Comparison of ENCODE assay signal across 13 cellular contexts in genomic region chrX:41875142-41875541, GRCh38.
DNase-seq lines count a peak whose midpoint lies in the region.
"Had no signal": no experiment of that assay in that cellular context is flagged by ENCODE, and none has a peak within 500 bp of the region (broad histone marks: within the 10 kb centered on the region; RNA-seq: fewer than 3 reads in every experiment).

No MANE protein-coding gene starts in this region.

- DNase-seq in EH (ENCODE audit: low read depth) (peak; percentile 5), NCI-H226 (peak; percentile 12), fibroblast of peridontal ligament (ENCODE audit: extremely low read depth) (peak; percentile 33), non-pigmented ciliary epithelial cell (ENCODE audit: low read depth) (peak; percentile 3), dedifferentiated amniotic fluid mesenchymal stem cell (ENCODE audit: extremely low spot score) (no peak)
- no peak for DNase-seq in stimulated activated CD4-positive, alpha-beta T cell treated with anti-CD3 and anti-CD28 coated beads, Interleukin-4, amount 100 ng/mL, for 1 hour
- DNase-seq in stimulated activated CD4-positive, alpha-beta T cell treated with anti-CD3 and anti-CD28 coated beads, Interleukin-12 subunit alpha, Interleukin-12 subunit beta, amount 100 ng/mL, for 4 hours: no peak
- DNase-seq: H9, MG63, NCI-H1092, NCI-H1436 treated with DMSO at 0.1 percent for 48 hours, NCI-H2081, NCI-H2171 treated with DMSO at 0.1 percent for 48 hours had no signal

Comparison
In these comparisons a context has a peak if more than half of its experiments do, and no peak if none do; other contexts are left out.
1. DNase-seq: peak in EH (single experiment), NCI-H226 (single experiment), fibroblast of peridontal ligament (single experiment) and non-pigmented ciliary epithelial cell (single experiment); none in stimulated activated CD4-positive, alpha-beta T cell treated with anti-CD3 and anti-CD28 coated beads, Interleukin-4, amount 100 ng/mL, for 1 hour (single experiment), stimulated activated CD4-positive, alpha-beta T cell treated with anti-CD3 and anti-CD28 coated beads, Interleukin-12 subunit alpha, Interleukin-12 subunit beta, amount 100 ng/mL, for 4 hours (single experiment) and dedifferentiated amniotic fluid mesenchymal stem cell (single experiment).